Comparison of ENCODE assay signal across 8 cellular contexts in genomic region chr2:67650292-67651133, GRCh38.
DNase-seq lines count a peak whose midpoint lies in the region; ATAC-seq and TF ChIP-seq lines count a peak whose summit lies in the region.

No MANE protein-coding gene starts in this region.

- H3K4me3 Mint-ChIP-seq in natural killer cell: peak overlapping the region; percentile 14
- no peak overlapping the region for H3K4me3 Mint-ChIP-seq in stimulated activated effector memory CD8-positive, alpha-beta T cell treated with anti-CD3 and anti-CD28 coated beads, Interleukin-12 subunit alpha, Interleukin-12 subunit beta, amount 100 ng/mL, for 72 hours
- no peak overlapping the region for H3K4me3 Mint-ChIP-seq in naive thymus-derived CD8-positive, alpha-beta T cell

- H3K4me1 ChIP-seq in DND-41 (ENCODE audit: insufficient read depth, low read length): no peaks in the 10 kb centered on the region

- H3K4me1 Mint-ChIP-seq in natural killer cell: peaks cover 42 to 43% of the 10 kb centered on the region in 2 donors
- H3K4me1 Mint-ChIP-seq in stimulated activated effector memory CD8-positive, alpha-beta T cell treated with anti-CD3 and anti-CD28 coated beads, Interleukin-12 subunit alpha, Interleukin-12 subunit beta, amount 100 ng/mL, for 72 hours: no peaks in the 10 kb centered on the region
- peaks cover 0 to 2% (median 0%) of the 10 kb centered on the region in 4 donors for H3K4me1 Mint-ChIP-seq in naive thymus-derived CD8-positive, alpha-beta T cell

- no peaks in the 10 kb centered on the region for H3K27me3 ChIP-seq in DND-41 (ENCODE audit: insufficient read depth, low read length, poor library complexity)

- H3K9me3 Mint-ChIP-seq in natural killer cell: peaks cover 2% of the 10 kb centered on the region in 2 donors
- H3K9me3 Mint-ChIP-seq in stimulated activated effector memory CD8-positive, alpha-beta T cell treated with anti-CD3 and anti-CD28 coated beads, Interleukin-12 subunit alpha, Interleukin-12 subunit beta, amount 100 ng/mL, for 72 hours: peaks cover 11% of the 10 kb centered on the region
- H3K9me3 Mint-ChIP-seq in naive thymus-derived CD8-positive, alpha-beta T cell: peaks cover 0 to 31% (median 10%) of the 10 kb centered on the region in 9 donors

- no peaks in the 10 kb centered on the region for H4K20me1 ChIP-seq in DND-41 (ENCODE audit: insufficient read depth, low read length)

- peak overlapping the region in 1 of 2 donors; percentile 42 for H3K27ac Mint-ChIP-seq in natural killer cell
- H3K27ac Mint-ChIP-seq in stimulated activated effector memory CD8-positive, alpha-beta T cell treated with anti-CD3 and anti-CD28 coated beads, Interleukin-12 subunit alpha, Interleukin-12 subunit beta, amount 100 ng/mL, for 72 hours: no peak overlapping the region
- no peak overlapping the region for H3K27ac Mint-ChIP-seq in naive thymus-derived CD8-positive, alpha-beta T cell

- TF ChIP-seq CTCF in DND-41 (IDR thresholded peaks at IDR 0.05; ENCODE audit: borderline replicate concordance, extremely low read depth, low read length, poor library complexity, severe bottlenecking): peak; percentile 36
- peak; percentile 89 for TF ChIP-seq CTCF in fibroblast of mammary gland (conservative IDR thresholded peaks at IDR 0.05; ENCODE audit: control insufficient read depth, insufficient read depth, low read depth, low read length)
- TF ChIP-seq CTCF in natural killer cell (IDR thresholded peaks at IDR 0.05): peak; percentile 56

- no peak overlapping the region for H3K4me3 ChIP-seq in DND-41 (ENCODE audit: low read depth in 1 of 2, low read length in 2 of 2)
- H3K4me3 ChIP-seq in fibroblast of mammary gland (ENCODE audit: control insufficient read depth, low read depth, low read length): no peak overlapping the region

- POLR2A ChIA-PET in naive thymus-derived CD8-positive, alpha-beta T cell (lab: Charles Lee): no interaction called here

- no peaks in the 10 kb centered on the region for H3K36me3 ChIP-seq in DND-41 (ENCODE audit: insufficient read depth, low read length)

- H3K36me3 Mint-ChIP-seq in natural killer cell: no peaks in the 10 kb centered on the region
- no peaks in the 10 kb centered on the region for H3K36me3 Mint-ChIP-seq in stimulated activated effector memory CD8-positive, alpha-beta T cell treated with anti-CD3 and anti-CD28 coated beads, Interleukin-12 subunit alpha, Interleukin-12 subunit beta, amount 100 ng/mL, for 72 hours
- H3K36me3 Mint-ChIP-seq in naive thymus-derived CD8-positive, alpha-beta T cell: peaks cover 0 to 5% (median 0%) of the 10 kb centered on the region in 3 donors

- intact Hi-C loops in natural killer cell (cut with micrococcal nuclease): loop anchor here (5.0 to 10.0 kb wide), 2 partner anchors 194 to 1223 kb away; no protein-coding TSS in a partner anchor

- H3K79me2 ChIP-seq in DND-41 (ENCODE audit: insufficient read depth, low read length): no peaks in the 10 kb centered on the region

- H3K4me2 ChIP-seq in DND-41 (ENCODE audit: insufficient read depth, low read length): no peak overlapping the region

- H2AFZ ChIP-seq in DND-41 (ENCODE audit: low read depth, low read length): no peak overlapping the region

- ATAC-seq in DND-41 (ENCODE audit: insufficient read depth, low read depth) (no peak), natural killer cell (peak; percentile 61 to 86 (median 83)), GM21526 (IDR thresholded peaks at IDR 0.05; ENCODE audit: low FRiP score, unreplicated experiment) (no peak)
- no peak for ATAC-seq in stimulated activated effector memory CD8-positive, alpha-beta T cell treated with anti-CD3 and anti-CD28 coated beads, Interleukin-12 subunit alpha, Interleukin-12 subunit beta, amount 100 ng/mL, for 72 hours
- no peak for ATAC-seq in naive thymus-derived CD8-positive, alpha-beta T cell

- no peaks in the 10 kb centered on the region for H3K27me3 Mint-ChIP-seq in natural killer cell (ENCODE audit: low read depth in 2 of 2)
- peaks cover 0 to 14% (median 4%) of the 10 kb centered on the region in 5 donors for H3K27me3 Mint-ChIP-seq in naive thymus-derived CD8-positive, alpha-beta T cell

- no peak for DNase-seq in DND-41
- DNase-seq in HS-27A (ENCODE audit: low read depth): peak; percentile 53
- DNase-seq in SK-N-DZ (ENCODE audit: low spot score): peak; percentile 90
- DNase-seq in fibroblast of mammary gland (ENCODE audit: low read depth): peak; percentile 94
- DNase-seq in natural killer cell: peak; percentile 46
- DNase-seq in stimulated activated effector memory CD8-positive, alpha-beta T cell treated with anti-CD3 and anti-CD28 coated beads, Interleukin-12 subunit alpha, Interleukin-12 subunit beta, amount 100 ng/mL, for 72 hours (ENCODE audit: low spot score in 2 of 2): no peak
- DNase-seq in naive thymus-derived CD8-positive, alpha-beta T cell: no peak

- peaks cover 12% of the 10 kb centered on the region for H3K9me3 ChIP-seq in DND-41 (ENCODE audit: insufficient read depth, low read length, severe bottlenecking)

- no peak overlapping the region for H3K27ac ChIP-seq in DND-41 (ENCODE audit: low read length)

- no peak overlapping the region for H3K9ac ChIP-seq in DND-41 (ENCODE audit: low read depth, low read length)

Comparison
In these comparisons a context has a peak if more than half of its experiments do, and no peak if none do; other contexts are left out.
1. ATAC-seq: peak in natural killer cell (3 of 3); none in DND-41 (single experiment), stimulated activated effector memory CD8-positive, alpha-beta T cell treated with anti-CD3 and anti-CD28 coated beads, Interleukin-12 subunit alpha, Interleukin-12 subunit beta, amount 100 ng/mL, for 72 hours (single experiment), naive thymus-derived CD8-positive, alpha-beta T cell (0 of 2) and GM21526 (single experiment).
2. DNase-seq: peak in HS-27A (single experiment), SK-N-DZ (single experiment), fibroblast of mammary gland (single experiment) and natural killer cell (single experiment); none in DND-41 (single experiment), stimulated activated effector memory CD8-positive, alpha-beta T cell treated with anti-CD3 and anti-CD28 coated beads, Interleukin-12 subunit alpha, Interleukin-12 subunit beta, amount 100 ng/mL, for 72 hours (0 of 2) and naive thymus-derived CD8-positive, alpha-beta T cell (0 of 10).
3. CTCF ChIP-seq: peak in every context shown above with its lines; median percentile 89 in fibroblast of mammary gland; 56 in natural killer cell; 36 in DND-41.